ENCODE assay signal across 8 cellular contexts in the genomic region with DNA sequence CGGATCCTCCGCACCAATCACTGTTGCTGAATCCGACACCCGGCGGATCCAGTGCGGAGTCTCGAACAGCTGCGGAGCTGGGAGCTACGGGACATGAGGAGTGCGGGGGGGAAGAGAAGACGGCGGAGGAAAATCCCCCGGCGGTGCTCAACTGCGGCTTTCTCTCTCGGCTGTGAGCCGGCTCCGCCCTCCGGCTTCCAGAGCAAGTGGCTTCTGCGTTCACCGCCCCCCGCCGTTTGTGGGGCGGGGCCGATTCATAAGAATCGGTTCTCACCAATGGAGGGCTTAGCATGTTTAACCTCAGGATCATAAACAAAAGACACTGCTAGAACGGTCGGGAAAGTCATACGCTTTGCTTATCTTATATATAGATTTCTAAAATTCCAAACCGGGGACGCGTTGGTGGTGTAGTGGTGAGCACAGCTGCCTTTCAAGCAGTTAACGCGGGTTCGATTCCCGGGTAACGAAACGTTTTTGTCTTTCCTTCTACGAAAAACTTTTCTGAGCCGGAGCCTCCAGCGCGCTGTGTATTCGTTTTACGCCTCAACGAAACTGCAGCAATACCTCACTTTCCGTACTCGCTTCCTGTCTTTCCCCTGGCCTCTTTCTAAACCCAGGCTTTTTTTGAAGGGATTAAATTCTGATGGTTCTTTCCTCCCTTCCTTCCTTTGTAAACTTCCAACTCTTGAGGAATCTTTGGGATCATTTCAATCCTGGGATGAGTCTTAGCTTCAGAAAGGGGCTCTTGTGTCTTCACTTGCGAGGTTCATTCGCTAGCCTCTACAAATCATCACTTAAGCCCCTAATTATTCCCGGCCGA. TPM values are rescaled to one million over a fixed set of nuclear protein-coding genes. Genes with fewer than 3 reads are reported as not detected.
A peak's percentile ranks its signal among the peaks of the same experiment; 100 is the strongest.
DNase-seq lines count a peak whose midpoint lies in the region; ATAC-seq, FAIRE-seq and TF ChIP-seq lines count a peak whose summit lies in the region.
"Not testable (repeated sequence)": the region's sequence is repeated elsewhere in the genome, so short reads cannot be mapped to it uniquely, and the experiment has no call there.

No MANE protein-coding gene starts in this region.

- not testable (repeated sequence) for TF ChIP-seq POLR2A in heart left ventricle (IDR thresholded peaks at IDR 0.05)

- H3K27me3 ChIP-seq in heart left ventricle; pancreas; thymus (ENCODE audit: control insufficient read depth, insufficient read depth): not testable (repeated sequence)

- intact Hi-C loops in heart left ventricle (cut with DNase I), result loop anchor here in 2 of 10 donors (5.0 to 10.0 kb wide), 2 partner anchors 75 to 88 kb away; a partner anchor contains a TSS
- intact Hi-C loops in pancreas (cut with DNase I), result not testable (repeated sequence)

- H3K4me1 Mint-ChIP-seq in T-cell, result peaks cover 5 to 20% (median 20%) of the 10 kb centered on the region in 3 donors

- H3K4me3 ChIP-seq in GM12875 (ENCODE audit: low read depth, low read length), result peak overlapping the region; percentile 52
- H3K4me3 ChIP-seq in heart left ventricle, result peak overlapping the region; percentile 23 to 63 (median 53)
- peak overlapping the region; percentile 12 to 45 (median 26) for H3K4me3 ChIP-seq in pancreas
- H3K4me3 ChIP-seq in thymus (ENCODE audit: low read length), result peak overlapping the region; percentile 51

- CTCF ChIA-PET in T-cell (lab: Charles Lee), result not testable (repeated sequence)

- peak overlapping the region; percentile 86 to 94 for H3K27ac Mint-ChIP-seq in T-cell

- POLR2A ChIA-PET in T-cell (lab: Charles Lee), result not testable (repeated sequence)

- H3K27me3 Mint-ChIP-seq in T-cell, result not testable (repeated sequence)

- 3 to 7% (median 5%) methylated on average over 39 to 49 of the region's 51 CpGs for WGBS in heart left ventricle, 4 donors
- 5 to 8% methylated on average over 48 to 49 of the region's 51 CpGs for WGBS in pancreas, 2 donors
- WGBS in thymus, result 7% methylated on average over 49 of the region's 51 CpGs

- H3K4me1 ChIP-seq in heart left ventricle; pancreas; thymus (ENCODE audit: control insufficient read depth, insufficient read depth, low read length): not testable (repeated sequence)

- not testable (repeated sequence) for H3K9me3 Mint-ChIP-seq in T-cell

- ATAC-seq in HG02759 (IDR thresholded peaks at IDR 0.05; ENCODE audit: unreplicated experiment) (peak; percentile 95), T-cell (replicated peaks in 1 of 4) (peak; percentile 92 to 95 (median 93)), heart left ventricle (peak; percentile 90 to 98 (median 96)), pancreas (peak; percentile 93 to 96 (median 96))

- H3K36me3 ChIP-seq in heart left ventricle; pancreas; thymus (ENCODE audit: control insufficient read depth, insufficient read depth): not testable (repeated sequence)

- H3K27ac ChIP-seq in heart left ventricle, result peak overlapping the region in 11 of 12 donors; percentile 52 to 85 (median 61)
- H3K27ac ChIP-seq in pancreas, result peak overlapping the region; percentile 39 to 68 (median 49)
- H3K27ac ChIP-seq in thymus (ENCODE audit: low read depth), result peak overlapping the region; percentile 84

- TF ChIP-seq CTCF in GM12875 (IDR thresholded peaks at IDR 0.05; ENCODE audit: borderline replicate concordance, insufficient read depth, low read depth, low read length); heart left ventricle (IDR thresholded peaks at IDR 0.05); pancreas (IDR thresholded peaks at IDR 0.05): not testable (repeated sequence)

- H3K36me3 Mint-ChIP-seq in T-cell, result not testable (repeated sequence)

- H3K4me3 Mint-ChIP-seq in T-cell, result peak overlapping the region; percentile 88 to 97 (median 92)

- H3K9me3 ChIP-seq in heart left ventricle; pancreas; thymus (ENCODE audit: control insufficient read depth): not testable (repeated sequence)

- peak; percentile 39 for FAIRE-seq in pancreas (lab: Jason Lieb, UNC)

- DNase-seq in NCI-H1417 (lab: John Stamatoyannopoulos, UW) (peak; percentile 40 to 96 (median 67)), T-cell (peak; percentile 53 to 99 (median 91)), amniotic stem cell (lab: John Stamatoyannopoulos, UW) (peak; percentile 98), heart left ventricle (peak; percentile 91 to 96 (median 95)), pancreas (peak; percentile 86 to 95 (median 90))

RNA-seq across cellular contexts. Expression of a gene that starts 18.4 kb away (rescaled TPM):
- total RNA-seq in T-cell, result under 1 TPM in 3 of 5 donors, not detected in 2; 0.42 to 0.88 (median 0.60) TPM
- total RNA-seq in heart left ventricle, result 10 to 100 TPM in 1 of 9 donors, 1 to 10 TPM in 8; 1.3 to 12.7 (median 1.7) TPM
- under 1 TPM; 0.15 to 0.37 TPM for polyA plus RNA-seq in heart left ventricle
- total RNA-seq in pancreas, result 1 to 10 TPM in 3 of 6 donors, under 1 TPM in 3; 0.22 to 5.2 (median 0.89) TPM
- under 1 TPM; 0.15 to 0.28 TPM for polyA plus RNA-seq in pancreas
- 1.9 TPM for polyA plus RNA-seq in thymus

RNA-seq across cellular contexts. Expression of a gene that starts 50.4 kb away (rescaled TPM):
- total RNA-seq in T-cell, result 1 to 10 TPM in 4 of 5 donors, under 1 TPM in 1; 0.80 to 3.9 (median 1.7) TPM
- 10 to 100 TPM in 2 of 9 donors, 1 to 10 TPM in 7; 3.8 to 51.6 (median 5.6) TPM for total RNA-seq in heart left ventricle
- 1 to 10 TPM; 2.5 to 3.5 TPM for polyA plus RNA-seq in heart left ventricle
- total RNA-seq in pancreas, result 1 to 10 TPM in 3 of 6 donors, under 1 TPM in 3; 0.19 to 8.8 (median 2.6) TPM
- 1 to 10 TPM in 1 of 2 donors, under 1 TPM in 1; 0.80 to 1.1 TPM for polyA plus RNA-seq in pancreas
- polyA plus RNA-seq in thymus, result 10.9 TPM

Comparison
In these comparisons a context has a peak if more than half of its experiments do, and no peak if none do; other contexts are left out.
1. Peak in every context shown above with its lines: DNase-seq, ATAC-seq, H3K4me3 ChIP-seq and H3K27ac ChIP-seq.